Comparison of ENCODE assay signal across 27 cellular contexts in genomic region chr5:39079147-39079546, GRCh38.
"Had no signal": no experiment of that assay in that cellular context is flagged by ENCODE, and none has a peak within 500 bp of the region (broad histone marks: within the 10 kb centered on the region; RNA-seq: fewer than 3 reads in every experiment).

No MANE protein-coding gene starts in this region.

- ATAC-seq: activated T-helper 17 cell treated with anti-CD3 and anti-CD28 coated beads, Interleukin-2, amount 50 U/mL, for 72 hours; T-cell had no signal

- FAIRE-seq: astrocyte, TTC549 had no signal

- DNase-seq: activated B cell treated with CpG ODN at 0.5 μM for 24 hours; activated CD4-positive, alpha-beta memory T cell treated with anti-CD3 and anti-CD28 coated beads for 36 hours; activated CD4-positive, alpha-beta T cell treated with anti-CD3 and anti-CD28 coated beads for 1 hour; activated CD4-positive, alpha-beta T cell treated with anti-CD3 and anti-CD28 coated beads, Interleukin-2, amount 10 ng/mL, durations not matched to agents 24 days and 14 days; activated CD8-positive, alpha-beta memory T cell treated with anti-CD3 and anti-CD28 coated beads for 24 hours; activated gamma-delta T cell; activated naive CD4-positive, alpha-beta T cell treated with anti-CD3 and anti-CD28 coated beads for 36 hours; activated T-cell treated with anti-CD3 and anti-CD28 coated beads for 4 hours; activated T-cell treated with anti-CD3 and anti-CD28 coated beads, Interleukin-2, amount 50 U/mL, for 48 hours; KBM-7; NCI-H1048; NCI-H146; NCI-H187 treated with DMSO at 0.1 percent for 48 hours; NCI-H2081 treated with DMSO at 0.1 percent for 48 hours; NCI-H2227 treated with DMSO at 0.1 percent for 48 hours; NCI-H446 treated with DMSO at 0.1 percent for 48 hours; NCI-H524 treated with DMSO at 0.1 percent for 48 hours; NCI-H748 treated with DMSO at 0.1 percent for 48 hours; SIG-M5; T-cell; T-helper 2 cell; T1000 had no signal

- H3K36me3 Mint-ChIP-seq: brain, T-cell had no signal

- H3K4me3 Mint-ChIP-seq: activated B cell treated with CpG ODN at 0.5 μM for 24 hours; activated CD4-positive, alpha-beta memory T cell treated with anti-CD3 and anti-CD28 coated beads for 36 hours; activated CD4-positive, alpha-beta T cell treated with anti-CD3 and anti-CD28 coated beads, Interleukin-2, amount 10 ng/mL, durations not matched to agents 24 days and 14 days; activated naive CD4-positive, alpha-beta T cell treated with anti-CD3 and anti-CD28 coated beads for 36 hours; activated naive CD8-positive, alpha-beta T cell; activated T-helper 17 cell treated with anti-CD3 and anti-CD28 coated beads, Interleukin-2, amount 50 U/mL, for 72 hours; brain; T-cell had no signal

- H3K27me3 Mint-ChIP-seq: activated B cell treated with CpG ODN at 0.5 μM for 24 hours had no signal

- H3K27ac Mint-ChIP-seq: activated B cell treated with CpG ODN at 0.5 μM for 24 hours; activated CD4-positive, alpha-beta memory T cell treated with anti-CD3 and anti-CD28 coated beads for 36 hours; activated CD4-positive, alpha-beta T cell treated with anti-CD3 and anti-CD28 coated beads, Interleukin-2, amount 10 ng/mL, durations not matched to agents 24 days and 14 days; activated naive CD4-positive, alpha-beta T cell treated with anti-CD3 and anti-CD28 coated beads for 36 hours; activated naive CD8-positive, alpha-beta T cell; activated T-helper 17 cell treated with anti-CD3 and anti-CD28 coated beads, Interleukin-2, amount 50 U/mL, for 72 hours; brain; T-cell had no signal
